ENCODE assay signal across 8 cellular contexts in genomic region chr19:12885749-12886706, GRCh38. TPM values are rescaled to one million over a fixed set of nuclear protein-coding genes. Genes with fewer than 3 reads are reported as not detected.
DNase-seq lines count a peak whose midpoint lies in the region; ATAC-seq, FAIRE-seq and TF ChIP-seq lines count a peak whose summit lies in the region.

No MANE protein-coding gene starts in this region.

- H3K4me3 ChIP-seq in heart left ventricle (peak overlapping the region; percentile 1 to 61 (median 38)), adipocyte (ENCODE audit: low read length) (peak overlapping the region; percentile 36), lower lobe of right lung (peak overlapping the region; percentile 54), vagina (peak overlapping the region; percentile 27 to 29)

- H3K27me3 ChIP-seq in heart left ventricle (peaks cover 11 to 43% (median 23%) of the 10 kb centered on the region in 9 donors), adipocyte (replicated peaks; ENCODE audit: control insufficient read depth, insufficient read depth, low read length) (peaks cover 13% of the 10 kb centered on the region), lower lobe of right lung (ENCODE audit: low read depth) (peaks cover 15% of the 10 kb centered on the region), vagina (no peaks in the 10 kb centered on the region)

- TF ChIP-seq CTCF in heart left ventricle (IDR thresholded peaks at IDR 0.05) (peak in 1 of 12 donors; percentile 3), lower lobe of right lung (IDR thresholded peaks at IDR 0.05) (no peak), vagina (IDR thresholded peaks at IDR 0.05) (no peak)

- TF ChIP-seq POLR2A in heart left ventricle (IDR thresholded peaks at IDR 0.05) (no peak), vagina (IDR thresholded peaks at IDR 0.05) (no peak)

- intact Hi-C loops in heart left ventricle (cut with DNase I) = loop anchor here in 8 of 10 donors (2.0 to 10.0 kb wide), 6 partner anchors 25 to 209 kb away; partner anchors contain the start of genes DAND5 (in 4 of the 8), CALR (in 1 of the 8) and FARSA (in 1 of the 8)
- intact Hi-C loops in cardiac septum (cut with DNase I) = loop anchor here (5.0 kb wide), 1 partner anchor 71 kb away; the partner anchor contains the start of gene GADD45GIP1
- intact Hi-C loops in lower lobe of right lung (cut with DNase I) = no loop called here
- intact Hi-C loops in vagina (cut with DNase I) = no loop called here

- no peak for FAIRE-seq in GM19239 (lab: Jason Lieb, UNC)

- ATAC-seq in heart left ventricle (no peak), lower lobe of right lung (peak in 1 of 2 donors; percentile 4)

- peaks cover 0 to 47% (median 16%) of the 10 kb centered on the region in 12 donors for H3K4me1 ChIP-seq in heart left ventricle
- peaks cover 24% of the 10 kb centered on the region for H3K4me1 ChIP-seq in adipocyte (ENCODE audit: control insufficient read depth, insufficient read depth, low read length)
- H3K4me1 ChIP-seq in lower lobe of right lung = peaks cover 24% of the 10 kb centered on the region
- peaks cover 16% of the 10 kb centered on the region for H3K4me1 ChIP-seq in vagina

- H3K27ac ChIP-seq in heart left ventricle (peak overlapping the region in 1 of 12 donors; percentile 21), lower lobe of right lung (peak overlapping the region; percentile 56), vagina (no peak overlapping the region)

- H3K36me3 ChIP-seq in heart left ventricle (no peaks in the 10 kb centered on the region), adipocyte (ENCODE audit: control insufficient read depth, insufficient read depth, low read length, severe bottlenecking) (no peaks in the 10 kb centered on the region), lower lobe of right lung (no peaks in the 10 kb centered on the region), vagina (no peaks in the 10 kb centered on the region)

- WGBS in heart left ventricle, 4 donors = 4 to 11% (median 5%) methylated on average over 20 to 53 of the region's 53 CpGs

- H3K9ac ChIP-seq in adipocyte (ENCODE audit: low read length) = no peak overlapping the region

- peaks cover 0 to 9% (median 0%) of the 10 kb centered on the region in 12 donors for H3K9me3 ChIP-seq in heart left ventricle
- no peaks in the 10 kb centered on the region for H3K9me3 ChIP-seq in adipocyte (ENCODE audit: control insufficient read depth, low read length)
- no peaks in the 10 kb centered on the region for H3K9me3 ChIP-seq in lower lobe of right lung
- peaks cover 8% of the 10 kb centered on the region for H3K9me3 ChIP-seq in vagina

- DNase-seq in heart left ventricle (no peak), cardiac septum (ENCODE audit: low spot score) (no peak), adipocyte (ENCODE audit: low read depth) (no peak), lower lobe of right lung (no peak), vagina (ENCODE audit: extremely low spot score in 2 of 2) (no peak), GM19239 (ENCODE audit: insufficient read length, low spot score) (no peak), NCI-H446 treated with DMSO at 0.1 percent for 48 hours (lab: John Stamatoyannopoulos, UW) (no peak), NOMO-1 (lab: John Stamatoyannopoulos, UW; ENCODE audit: unreplicated experiment in 2 of 2) (no peak)

RNA-seq across cellular contexts. Expression of gene KLF1, which starts 1.0 kb away (rescaled TPM):
- under 1 TPM in 2 of 9 donors, not detected in 7; 0.19 to 0.25 TPM for total RNA-seq in heart left ventricle
- not detected for polyA plus RNA-seq in heart left ventricle
- total RNA-seq in cardiac septum = 0.38 TPM
- 0.24 TPM for total RNA-seq in lower lobe of right lung
- total RNA-seq in vagina = not detected

RNA-seq across cellular contexts. Expression of gene DNASE2, which starts 4.8 kb away (rescaled TPM):
- total RNA-seq in heart left ventricle (10 to 100 TPM; 15.9 to 41.1 (median 23.3) TPM), cardiac septum (21.3 TPM), lower lobe of right lung (101 TPM), vagina (23.6 TPM)
- 10 to 100 TPM; 11.7 to 31.7 TPM for polyA plus RNA-seq in heart left ventricle

RNA-seq across cellular contexts. Expression of gene GCDH, which starts 4.9 kb away (rescaled TPM):
- 100 to 1,000 TPM in 1 of 9 donors, 10 to 100 TPM in 8; 29.8 to 105 (median 46.7) TPM for total RNA-seq in heart left ventricle
- 100 to 1,000 TPM in 1 of 2 donors, 10 to 100 TPM in 1; 28.7 to 107 TPM for polyA plus RNA-seq in heart left ventricle
- total RNA-seq in cardiac septum = 33.2 TPM
- 23.9 TPM for total RNA-seq in lower lobe of right lung
- total RNA-seq in vagina = 23.6 TPM

RNA-seq across cellular contexts. Expression of gene SYCE2, which starts 33.1 kb away (rescaled TPM):
- total RNA-seq in heart left ventricle (under 1 TPM in 1 of 9 donors, not detected in 8; 0.24 TPM), cardiac septum (not detected), lower lobe of right lung (not detected), vagina (not detected)
- polyA plus RNA-seq in heart left ventricle = under 1 TPM in 1 of 2 donors, not detected in 1; 0.06 TPM

RNA-seq across cellular contexts. Expression of gene FARSA, which starts 47.5 kb away (rescaled TPM):
- total RNA-seq in heart left ventricle (10 to 100 TPM; 35.0 to 49.6 (median 40.6) TPM), cardiac septum (36.3 TPM), lower lobe of right lung (44.4 TPM), vagina (44.2 TPM)
- 100 to 1,000 TPM in 1 of 2 donors, 10 to 100 TPM in 1; 37.3 to 104 TPM for polyA plus RNA-seq in heart left ventricle

Comparison
In these comparisons a context has a peak if more than half of its experiments do, and no peak if none do; other contexts are left out.
1. intact Hi-C loops: an anchor here in heart left ventricle (2.0 to 10.0 kb wide) and cardiac septum (5.0 kb wide); none called in lower lobe of right lung and vagina.